Comparison of ENCODE assay signal across 8 cellular contexts in the genomic region with DNA sequence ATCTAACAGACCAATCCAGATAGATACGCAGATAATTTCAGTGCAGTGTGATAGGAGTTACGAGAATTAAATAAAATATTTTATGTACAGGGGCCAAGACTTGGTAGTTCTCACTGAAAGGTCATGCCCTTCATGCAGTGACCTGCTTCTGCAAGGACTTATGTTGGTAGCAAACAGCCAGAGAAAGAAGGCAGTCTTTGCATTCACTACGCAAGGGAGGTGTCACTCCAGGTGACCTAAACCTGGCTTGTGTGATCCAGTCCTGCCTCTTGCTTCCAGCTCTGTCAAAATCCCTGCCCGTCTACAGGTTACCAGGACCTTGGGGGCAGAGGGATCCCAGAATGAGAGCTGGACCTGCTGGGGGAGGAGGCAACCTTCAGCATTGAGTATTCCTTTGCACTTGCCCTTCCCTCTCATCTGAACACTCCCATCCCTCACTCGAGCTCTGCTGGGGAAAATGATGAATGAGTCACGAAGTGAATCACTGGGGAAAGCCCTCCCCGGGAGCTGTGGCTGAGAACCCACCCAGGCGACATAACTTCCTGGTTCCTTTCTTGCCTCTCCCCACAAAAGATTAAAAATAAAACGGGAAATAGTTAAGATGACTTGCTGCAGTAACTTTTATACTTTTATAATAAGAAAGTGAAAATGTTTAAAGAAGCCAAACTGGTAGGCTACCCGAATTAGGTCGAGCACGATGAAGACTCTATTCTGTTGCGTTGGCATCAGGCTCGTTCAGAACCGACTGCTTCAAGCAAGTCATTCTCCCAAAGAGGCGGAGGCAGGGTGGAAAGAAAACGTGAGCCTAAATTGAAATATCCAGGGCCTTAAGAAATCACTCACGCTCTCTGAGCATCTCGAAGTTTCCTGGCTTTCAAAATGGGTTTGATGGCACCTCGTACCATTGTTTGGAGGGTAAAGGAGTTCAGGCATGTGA.
A peak's percentile ranks its signal among the peaks of the same experiment; 100 is the strongest.
DNase-seq lines count a peak whose midpoint lies in the region; ATAC-seq and TF ChIP-seq lines count a peak whose summit lies in the region.

No MANE protein-coding gene starts in this region.

- H3K27me3 ChIP-seq in esophagus (ENCODE audit: control insufficient read depth in 1 of 2, insufficient read depth in 2 of 2, low read length in 2 of 2): no peaks in the 10 kb centered on the region

- no peaks in the 10 kb centered on the region for H3K9me3 ChIP-seq in esophagus (ENCODE audit: control insufficient read depth in 2 of 2, insufficient read depth in 1 of 2, low read depth in 1 of 2, low read length in 1 of 2)

- no peaks in the 10 kb centered on the region for H3K36me3 Mint-ChIP-seq in progenitor cell of endocrine pancreas (ENCODE audit: insufficient read depth)

- H3K4me1 Mint-ChIP-seq in progenitor cell of endocrine pancreas (ENCODE audit: low read depth): peaks cover 1% of the 10 kb centered on the region

- H3K4me3 ChIP-seq in esophagus (ENCODE audit: low read depth in 1 of 2, low read length in 2 of 2): peak overlapping the region in 1 of 2 donors; percentile 20

- DNase-seq in activated CD4-positive, alpha-beta T cell treated with anti-CD3 and anti-CD28 coated beads, Interleukin-2, amount 50 U/mL, for 4 hours: peak; percentile 47 to 55
- DNase-seq in progenitor cell of endocrine pancreas (ENCODE audit: low spot score, unreplicated experiment) (no peak), NCI-H345 treated with DMSO at 0.1 percent for 48 hours (lab: John Stamatoyannopoulos, UW; ENCODE audit: unreplicated experiment) (no peak), GM13977 (ENCODE audit: low spot score) (no peak)

- WGBS in esophagus, 2 donors: 22 to 34% methylated on average over 20 of the region's 20 CpGs

- H3K4me3 Mint-ChIP-seq in progenitor cell of endocrine pancreas (ENCODE audit: low read depth): no peak overlapping the region

- peak overlapping the region; percentile 69 for H3K27ac Mint-ChIP-seq in progenitor cell of endocrine pancreas

- H3K27me3 Mint-ChIP-seq in progenitor cell of endocrine pancreas: peaks cover 18% of the 10 kb centered on the region

- TF ChIP-seq CTCF in progenitor cell of endocrine pancreas (IDR thresholded peaks at IDR 0.05; ENCODE audit: unreplicated experiment) (no peak), GM13977 (IDR thresholded peaks at IDR 0.05; ENCODE audit: extremely low read depth, insufficient read depth, missing control alignments) (no peak)

- ATAC-seq in GM18907 (IDR thresholded peaks at IDR 0.05; ENCODE audit: unreplicated experiment) (peak; percentile 65), HG03571 (IDR thresholded peaks at IDR 0.05; ENCODE audit: unreplicated experiment) (peak; percentile 44), HG03565 (IDR thresholded peaks at IDR 0.05; ENCODE audit: unreplicated experiment) (no peak)

- in situ Hi-C loops in GM13977 (cut with MboI; ENCODE audit: low pct_unique_long_range_greater_than_20kb, low sequenced_read_pairs, unreplicated experiment): no loop called here

- peaks cover 7 to 18% of the 10 kb centered on the region in 2 donors for H3K4me1 ChIP-seq in esophagus (ENCODE audit: control insufficient read depth in 2 of 2, insufficient read depth in 2 of 2, low read length in 1 of 2)

- peak overlapping the region; percentile 81 to 96 for H3K27ac ChIP-seq in esophagus (ENCODE audit: low read depth in 2 of 2, low read length in 1 of 2)

- H3K36me3 ChIP-seq in esophagus (ENCODE audit: control insufficient read depth in 2 of 2, insufficient read depth in 2 of 2, low read length in 1 of 2): no peaks in the 10 kb centered on the region

- peaks cover under 1% of the 10 kb centered on the region for H3K9me3 Mint-ChIP-seq in progenitor cell of endocrine pancreas (ENCODE audit: low read depth)

Comparison
In these comparisons a context has a peak if more than half of its experiments do, and no peak if none do; other contexts are left out.
1. DNase-seq: peak in activated CD4-positive, alpha-beta T cell treated with anti-CD3 and anti-CD28 coated beads, Interleukin-2, amount 50 U/mL, for 4 hours (2 of 2); none in progenitor cell of endocrine pancreas (single experiment), NCI-H345 treated with DMSO at 0.1 percent for 48 hours (single experiment) and GM13977 (single experiment).